2 cellular contexts compared by ENCODE assay signal in the genomic region with DNA sequence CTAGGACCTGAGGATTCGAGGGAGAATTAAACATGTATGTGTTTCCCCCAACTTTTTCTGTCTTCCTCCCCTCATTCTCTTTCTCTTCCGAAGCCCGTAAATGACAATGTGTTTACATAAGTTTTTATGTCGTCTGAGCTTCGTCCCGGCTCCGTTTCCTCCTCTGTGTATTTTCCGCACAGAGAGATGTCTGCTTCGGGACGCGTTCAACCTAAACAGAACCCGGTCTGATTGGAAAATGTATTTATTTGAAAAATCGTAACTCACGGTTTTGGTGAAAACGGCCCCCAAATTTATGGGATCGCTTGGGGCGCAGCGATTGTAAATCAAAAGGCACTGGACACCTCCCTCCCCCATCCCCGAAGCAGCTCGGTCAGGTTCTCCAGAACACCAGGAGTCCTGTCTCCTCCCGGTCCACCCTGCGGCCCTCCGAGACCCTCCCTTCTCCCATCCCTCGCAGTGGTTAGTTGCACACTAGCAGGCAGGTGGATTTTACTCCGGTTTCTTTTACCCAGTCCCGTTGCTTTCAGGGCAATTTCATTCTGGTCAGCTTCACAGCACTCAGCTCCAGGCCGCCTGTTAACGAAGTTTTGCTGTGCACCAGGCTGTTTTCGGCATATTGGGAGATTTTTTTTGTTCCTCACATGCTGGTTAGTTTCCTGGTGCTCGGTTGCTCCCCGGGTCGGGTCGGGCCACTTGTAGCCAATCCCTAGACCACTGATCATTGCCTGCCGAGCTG.
TF ChIP-seq lines count a peak whose summit lies in the region.

No MANE protein-coding gene starts in this region.

TF ChIP-seq in HEK293, 187 proteins besides CTCF, POLR2A, EP300 and RAD21:
- TF ChIP-seq IKZF3 (tag by site-specific recombination; IDR thresholded peaks at IDR 0.05), result no peak
- TF ChIP-seq MZF1 (tag by site-specific recombination; IDR thresholded peaks at IDR 0.05; ENCODE audit: borderline replicate concordance), result no peak
- TF ChIP-seq, protein P1, sequence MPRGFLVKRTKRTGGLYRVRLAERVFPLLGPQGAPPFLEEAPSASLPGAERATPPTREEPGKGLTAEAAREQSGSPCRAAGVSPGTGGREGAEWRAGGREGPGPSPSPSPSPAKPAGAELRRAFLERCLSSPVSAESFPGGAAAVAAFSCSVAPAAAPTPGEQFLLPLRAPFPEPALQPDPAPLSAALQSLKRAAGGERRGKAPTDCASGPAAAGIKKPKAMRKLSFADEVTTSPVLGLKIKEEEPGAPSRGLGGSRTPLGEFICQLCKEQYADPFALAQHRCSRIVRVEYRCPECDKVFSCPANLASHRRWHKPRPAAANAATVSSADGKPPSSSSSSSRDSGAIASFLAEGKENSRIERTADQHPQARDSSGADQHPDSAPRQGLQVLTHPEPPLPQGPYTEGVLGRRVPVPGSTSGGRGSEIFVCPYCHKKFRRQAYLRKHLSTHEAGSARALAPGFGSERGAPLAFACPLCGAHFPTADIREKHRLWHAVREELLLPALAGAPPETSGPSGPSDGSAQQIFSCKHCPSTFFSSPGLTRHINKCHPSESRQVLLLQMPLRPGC (tag by site-specific recombination; IDR thresholded peaks at IDR 0.05), result no peak
- TF ChIP-seq FEZF1 (tag by site-specific recombination; IDR thresholded peaks at IDR 0.05), result no peak
- 0 out of 2 replicates have a peak, but pooled peaks have one; percentile 19 for TF ChIP-seq ZNF423 (tag by site-specific recombination; IDR thresholded peaks at IDR 0.05)
- no peak for TF ChIP-seq SP7 (tag by site-specific recombination; IDR thresholded peaks at IDR 0.05)
- TF ChIP-seq GLI4 (tag by site-specific recombination; IDR thresholded peaks at IDR 0.05), result no peak
- TF ChIP-seq, protein P2, sequence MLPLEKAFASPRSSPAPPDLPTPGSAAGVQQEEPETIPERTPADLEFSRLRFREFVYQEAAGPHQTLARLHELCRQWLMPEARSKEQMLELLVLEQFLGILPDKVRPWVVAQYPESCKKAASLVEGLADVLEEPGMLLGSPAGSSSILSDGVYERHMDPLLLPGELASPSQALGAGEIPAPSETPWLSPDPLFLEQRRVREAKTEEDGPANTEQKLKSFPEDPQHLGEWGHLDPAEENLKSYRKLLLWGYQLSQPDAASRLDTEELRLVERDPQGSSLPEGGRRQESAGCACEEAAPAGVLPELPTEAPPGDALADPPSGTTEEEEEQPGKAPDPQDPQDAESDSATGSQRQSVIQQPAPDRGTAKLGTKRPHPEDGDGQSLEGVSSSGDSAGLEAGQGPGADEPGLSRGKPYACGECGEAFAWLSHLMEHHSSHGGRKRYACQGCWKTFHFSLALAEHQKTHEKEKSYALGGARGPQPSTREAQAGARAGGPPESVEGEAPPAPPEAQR (tag by site-specific recombination; IDR thresholded peaks at IDR 0.05), result no peak
- TF ChIP-seq WT1 (tag by site-specific recombination; IDR thresholded peaks at IDR 0.05), result peak; percentile 48; the same call in 1 of the 2 replicates
- TF ChIP-seq ZNF544 (tag by site-specific recombination; IDR thresholded peaks at IDR 0.05), result no peak

TF ChIP-seq in HepG2, 621 proteins besides CTCF, POLR2A, EP300 and RAD21:
- peak; percentile 77; the same call in 1 of the 2 replicates for TF ChIP-seq EZH2 (conservative IDR thresholded peaks at IDR 0.05; ENCODE audit: low read depth, low read length)
- TF ChIP-seq, protein P3, sequence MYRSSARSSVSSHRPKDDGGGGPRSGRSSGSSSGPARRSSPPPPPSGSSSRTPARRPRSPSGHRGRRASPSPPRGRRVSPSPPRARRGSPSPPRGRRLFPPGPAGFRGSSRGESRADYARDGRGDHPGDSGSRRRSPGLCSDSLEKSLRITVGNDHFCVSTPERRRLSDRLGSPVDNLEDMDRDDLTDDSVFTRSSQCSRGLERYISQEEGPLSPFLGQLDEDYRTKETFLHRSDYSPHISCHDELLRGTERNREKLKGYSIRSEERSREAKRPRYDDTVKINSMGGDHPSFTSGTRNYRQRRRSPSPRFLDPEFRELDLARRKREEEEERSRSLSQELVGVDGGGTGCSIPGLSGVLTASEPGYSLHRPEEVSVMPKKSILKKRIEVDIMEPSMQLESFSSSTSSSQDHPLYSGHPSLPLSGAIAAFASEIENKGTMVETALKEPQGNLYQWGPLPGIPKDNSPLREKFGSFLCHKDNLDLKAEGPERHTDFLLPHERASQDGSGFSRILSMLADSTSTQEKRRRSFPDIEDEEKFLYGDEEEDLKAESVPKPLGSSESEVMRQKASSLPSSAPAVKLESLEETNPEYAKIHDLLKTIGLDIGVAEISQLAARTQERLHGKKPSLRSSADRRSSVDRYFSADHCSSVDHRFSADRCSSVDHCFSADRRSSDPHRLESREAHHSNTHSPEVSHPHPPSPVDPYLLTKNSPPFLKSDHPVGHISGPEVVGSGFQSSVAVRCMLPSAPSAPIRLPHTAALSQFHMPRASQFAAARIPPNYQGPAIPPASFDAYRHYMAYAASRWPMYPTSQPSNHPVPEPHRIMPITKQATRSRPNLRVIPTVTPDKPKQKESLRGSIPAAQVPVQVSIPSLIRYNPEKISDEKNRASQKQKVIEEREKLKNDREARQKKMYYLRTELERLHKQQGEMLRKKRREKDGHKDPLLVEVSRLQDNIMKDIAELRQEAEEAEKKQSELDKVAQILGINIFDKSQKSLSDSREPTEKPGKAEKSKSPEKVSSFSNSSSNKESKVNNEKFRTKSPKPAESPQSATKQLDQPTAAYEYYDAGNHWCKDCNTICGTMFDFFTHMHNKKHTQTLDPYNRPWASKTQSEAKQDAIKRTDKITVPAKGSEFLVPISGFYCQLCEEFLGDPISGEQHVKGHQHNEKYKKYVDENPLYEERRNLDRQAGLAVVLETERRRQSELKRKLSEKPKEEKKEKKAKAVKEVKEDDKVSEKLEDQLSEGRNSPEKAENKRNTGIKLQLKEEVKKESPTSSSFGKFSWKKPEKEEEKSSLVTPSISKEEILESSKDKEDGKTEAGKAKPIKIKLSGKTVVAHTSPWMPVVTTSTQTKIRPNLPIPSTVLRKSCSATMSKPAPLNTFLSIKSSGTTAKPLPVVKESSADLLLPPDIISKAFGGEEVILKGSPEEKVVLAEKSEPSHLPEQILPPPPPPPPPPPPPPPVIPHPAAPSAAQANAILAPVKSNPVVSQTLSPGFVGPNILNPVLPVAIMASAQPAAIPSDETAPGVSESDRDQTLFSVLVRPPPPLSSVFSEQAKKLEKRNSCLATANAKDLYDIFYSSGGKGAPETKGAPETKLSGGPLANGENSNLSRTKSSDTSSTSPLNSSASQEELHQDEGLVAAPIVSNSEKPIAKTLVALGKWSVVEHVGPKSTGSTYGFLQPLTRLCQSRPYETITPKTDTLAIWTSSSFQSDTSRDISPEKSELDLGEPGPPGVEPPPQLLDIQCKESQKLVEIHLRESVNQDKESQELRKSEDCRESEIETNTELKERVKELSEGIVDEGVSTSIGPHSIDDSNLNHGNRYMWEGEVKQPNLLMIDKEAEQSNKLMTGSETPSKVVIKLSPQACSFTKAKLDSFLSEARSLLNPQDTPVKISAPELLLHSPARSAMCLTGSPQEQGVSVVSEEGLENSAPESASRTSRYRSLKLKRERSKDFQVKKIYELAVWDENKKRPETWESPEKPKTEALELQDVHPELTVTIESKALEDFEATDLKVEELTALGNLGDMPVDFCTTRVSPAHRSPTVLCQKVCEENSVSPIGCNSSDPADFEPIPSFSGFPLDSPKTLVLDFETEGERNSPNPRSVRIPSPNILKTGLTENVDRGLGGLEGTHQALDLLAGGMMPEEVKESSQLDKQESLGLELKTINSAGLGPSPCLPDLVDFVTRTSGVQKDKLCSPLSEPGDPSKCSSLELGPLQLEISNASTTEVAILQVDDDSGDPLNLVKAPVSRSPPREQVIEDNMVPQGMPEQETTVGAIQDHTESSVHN (CRISPR knock-in tag; IDR thresholded peaks at IDR 0.05), result no peak
TF ChIP-seq in HepG2: peak in this region for 1.
